In genomic region chr1:167860231-167860923, GRCh38 we compare ENCODE assay signal across 33 cellular contexts. TPM values are rescaled to one million over a fixed set of nuclear protein-coding genes. Genes with fewer than 3 reads are reported as not detected.
DNase-seq lines count a peak whose midpoint lies in the region; ATAC-seq, FAIRE-seq and TF ChIP-seq lines count a peak whose summit lies in the region.
"Had no signal": no experiment of that assay in that cellular context is flagged by ENCODE, and none has a peak within 500 bp of the region (broad histone marks: within the 10 kb centered on the region; RNA-seq: fewer than 3 reads in every experiment).

No MANE protein-coding gene starts in this region.

- no peaks in the 10 kb centered on the region for H3K36me3 ChIP-seq in bronchial epithelial cell (ENCODE audit: control insufficient read depth, insufficient read depth, low read length)
- H3K36me3 ChIP-seq: left lung, SJSA1 had no signal

- no peak for ATAC-seq in stimulated activated naive CD8-positive, alpha-beta T cell treated with anti-CD3 and anti-CD28 coated beads, Interleukin-15, Interleukin-2, amounts not matched to agents 100 U/mL and 50 U/mL, for 24 hours
- ATAC-seq: CD8-positive, alpha-beta T cell; left lung; sciatic nerve; stimulated activated effector memory CD8-positive, alpha-beta T cell treated with anti-CD3 and anti-CD28 coated beads, Interleukin-12 subunit alpha, Interleukin-12 subunit beta, amount 100 ng/mL, for 72 hours had no signal

- DNase-seq in NCI-H82 (lab: John Stamatoyannopoulos, UW) (peak; percentile 24), NCI-H82 treated with DMSO at 0.1 percent for 48 hours (lab: John Stamatoyannopoulos, UW; ENCODE audit: unreplicated experiment) (no peak), NCI-H2171 treated with DMSO at 0.1 percent for 48 hours (lab: John Stamatoyannopoulos, UW) (peak; percentile 89), bronchial epithelial cell (ENCODE audit: low read depth) (peak; percentile 10), HK-2 (ENCODE audit: unreplicated experiment) (no peak), HuH-7.5 (ENCODE audit: low spot score) (no peak), H4 (ENCODE audit: low spot score) (no peak)
- DNase-seq in stimulated activated naive CD8-positive, alpha-beta T cell treated with anti-CD3 and anti-CD28 coated beads, Interleukin-15, Interleukin-2, amounts not matched to agents 100 U/mL and 50 U/mL, for 24 hours, result no peak
- DNase-seq: 8988T; activated CD4-positive, alpha-beta T cell treated with anti-CD3 and anti-CD28 coated beads, Interleukin-2, amount 50 U/mL, for 48 hours; activated CD8-positive, alpha-beta memory T cell treated with anti-CD3 and anti-CD28 coated beads, Interleukin-2, amount 50 U/mL, for 4 hours; activated naive CD4-positive, alpha-beta T cell treated with anti-CD3 and anti-CD28 coated beads, Interleukin-2, amount 50 U/mL, for 16 hours; amygdala; caudate nucleus; CD8-positive, alpha-beta T cell; dermis blood vessel endothelial cell; DMS153; H9; KBM-7; left lung; mesenchymal stem cell; NCI-H146; stimulated activated CD4-positive, alpha-beta T cell treated with anti-CD3 and anti-CD28 coated beads, Interleukin-4, amount 100 ng/mL, for 24 hours; T-helper 1 cell had no signal

- no peak overlapping the region for H3K4me3 ChIP-seq in bronchial epithelial cell (ENCODE audit: low read depth, low read length)
- H3K4me3 ChIP-seq: left lung, SJSA1 had no signal

- no peak for TF ChIP-seq CTCF in bronchial epithelial cell (IDR thresholded peaks at IDR 0.05; ENCODE audit: insufficient read depth, low read length, severe bottlenecking)

- H3K27me3 ChIP-seq in bronchial epithelial cell (ENCODE audit: control insufficient read depth, insufficient read depth, low read length), result no peaks in the 10 kb centered on the region
- H3K27me3 ChIP-seq: left lung, SJSA1 had no signal

- no peak for FAIRE-seq in bronchial epithelial cell (lab: Jason Lieb, UNC)
- FAIRE-seq: endometrium, G401.6, islet of Langerhans, RCC 7860, urothelium cell line had no signal

RNA-seq across cellular contexts. Expression of gene ADCY10, which starts 53.6 kb away (rescaled TPM):
- total RNA-seq in bronchial epithelial cell, result 0.26 TPM in 2 replicates
- 0.02 TPM in 1 of 2 replicates, not detected in the other for total RNA-seq in H4 (2014; rRNA removed; shearing (Covaris generic))
- total RNA-seq: HT-29, SJSA1 had no signal

Comparison
In these comparisons a context has a peak if more than half of its experiments do, and no peak if none do; other contexts are left out.
1. DNase-seq: peak in NCI-H82 (single experiment), NCI-H2171 treated with DMSO at 0.1 percent for 48 hours (single experiment) and bronchial epithelial cell (single experiment); none in NCI-H82 treated with DMSO at 0.1 percent for 48 hours (single experiment), HK-2 (single experiment), HuH-7.5 (single experiment), H4 (single experiment) and stimulated activated naive CD8-positive, alpha-beta T cell treated with anti-CD3 and anti-CD28 coated beads, Interleukin-15, Interleukin-2, amounts not matched to agents 100 U/mL and 50 U/mL, for 24 hours (single experiment).